In genomic region chr16:67528870-67529638, GRCh38 we compare ENCODE assay signal across 7 cellular contexts. TPM values are rescaled to one million over a fixed set of nuclear protein-coding genes. Genes with fewer than 3 reads are reported as not detected.
A peak's percentile ranks its signal among the peaks of the same experiment; 100 is the strongest.
DNase-seq lines count a peak whose midpoint lies in the region; ATAC-seq and TF ChIP-seq lines count a peak whose summit lies in the region.

No MANE protein-coding gene starts in this region.

- no peaks in the 10 kb centered on the region for H3K36me3 Mint-ChIP-seq in activated naive CD4-positive, alpha-beta T cell treated with anti-CD3 and anti-CD28 coated beads for 36 hours (ENCODE audit: low read depth)
- no peaks in the 10 kb centered on the region for H3K36me3 Mint-ChIP-seq in progenitor cell of endocrine pancreas (ENCODE audit: insufficient read depth)

- peaks cover 13% of the 10 kb centered on the region for H3K4me1 ChIP-seq in cardiac muscle cell (ENCODE audit: low read depth)

- H3K36me3 ChIP-seq in cardiac muscle cell = no peaks in the 10 kb centered on the region

- intact Hi-C loops in activated naive CD4-positive, alpha-beta T cell treated with anti-CD3 and anti-CD28 coated beads for 36 hours (cut with micrococcal nuclease) = no loop called here

- H3K9me3 Mint-ChIP-seq in activated naive CD4-positive, alpha-beta T cell treated with anti-CD3 and anti-CD28 coated beads for 36 hours = no peaks in the 10 kb centered on the region
- H3K9me3 Mint-ChIP-seq in progenitor cell of endocrine pancreas (ENCODE audit: low read depth) = no peaks in the 10 kb centered on the region

- H3K27me3 Mint-ChIP-seq in activated naive CD4-positive, alpha-beta T cell treated with anti-CD3 and anti-CD28 coated beads for 36 hours (ENCODE audit: low read depth) = peaks cover 20% of the 10 kb centered on the region
- peaks cover 23% of the 10 kb centered on the region for H3K27me3 Mint-ChIP-seq in progenitor cell of endocrine pancreas

- TF ChIP-seq CTCF in GM13976 (IDR thresholded peaks at IDR 0.05; ENCODE audit: borderline replicate concordance, control extremely low read depth, extremely low read depth, insufficient read depth, missing control alignments) = no peak
- TF ChIP-seq CTCF in cardiac muscle cell (IDR thresholded peaks at IDR 0.05; ENCODE audit: low read depth, low read length) = no peak
- TF ChIP-seq CTCF in progenitor cell of endocrine pancreas (IDR thresholded peaks at IDR 0.05; ENCODE audit: unreplicated experiment) = no peak

- H3K27me3 ChIP-seq in cardiac muscle cell = peaks cover 41% of the 10 kb centered on the region

- no peak overlapping the region for H3K27ac Mint-ChIP-seq in activated naive CD4-positive, alpha-beta T cell treated with anti-CD3 and anti-CD28 coated beads for 36 hours
- peak overlapping the region; percentile 93 for H3K27ac Mint-ChIP-seq in progenitor cell of endocrine pancreas

- ATAC-seq in GM21717 (IDR thresholded peaks at IDR 0.05; ENCODE audit: unreplicated experiment) = no peak

- peak overlapping the region; percentile 68 for H3K4me3 Mint-ChIP-seq in activated naive CD4-positive, alpha-beta T cell treated with anti-CD3 and anti-CD28 coated beads for 36 hours
- peak overlapping the region; percentile 87 for H3K4me3 Mint-ChIP-seq in progenitor cell of endocrine pancreas (ENCODE audit: low read depth)

- in situ Hi-C loops in GM13976 (cut with MboI; ENCODE audit: low sequenced_read_pairs, unreplicated experiment) = loop anchor here (25.0 kb wide), 1 partner anchor 283 kb away; the partner anchor contains the start of genes RANBP10 and TSNAXIP1

- CTCF ChIA-PET in activated naive CD4-positive, alpha-beta T cell treated with anti-CD3 and anti-CD28 coated beads for 36 hours (lab: Charles Lee) = interaction anchor here (0.6 to 3.4 kb wide), 5 partner anchors 8 to 260 kb away, joined by 3 to 19 read pairs (median 7); no protein-coding TSS in a partner anchor

- peak overlapping the region; percentile 77 for H3K4me3 ChIP-seq in cardiac muscle cell

- H3K9me3 ChIP-seq in cardiac muscle cell (ENCODE audit: low read depth) = no peaks in the 10 kb centered on the region

- peak; percentile 64 for DNase-seq in GM13976 (ENCODE audit: low spot score)
- DNase-seq in LHCN-M2 (ENCODE audit: low read depth) = peak; percentile 31
- DNase-seq in activated naive CD4-positive, alpha-beta T cell treated with anti-CD3 and anti-CD28 coated beads for 36 hours = peak; percentile 40
- DNase-seq in cardiac muscle cell (ENCODE audit: low read depth in 1 of 2, low spot score in 1 of 2) = peak; percentile 37 to 50
- DNase-seq in progenitor cell of endocrine pancreas (ENCODE audit: low spot score, unreplicated experiment) = peak; percentile 41
- no peak for DNase-seq in NOMO-1 treated with dmso at 0.1 percent for 144 hours (lab: John Stamatoyannopoulos, UW; ENCODE audit: unreplicated experiment)

- peaks cover 14% of the 10 kb centered on the region for H3K4me1 Mint-ChIP-seq in activated naive CD4-positive, alpha-beta T cell treated with anti-CD3 and anti-CD28 coated beads for 36 hours (ENCODE audit: low read depth)
- H3K4me1 Mint-ChIP-seq in progenitor cell of endocrine pancreas (ENCODE audit: low read depth) = peaks cover 15% of the 10 kb centered on the region

- H3K27ac ChIP-seq in cardiac muscle cell = peak overlapping the region; percentile 51

RNA-seq across cellular contexts. Expression of gene RIPOR1, which starts 0.4 kb away (rescaled TPM):
- 24.3 and 24.4 TPM in 2 replicates for total RNA-seq in LHCN-M2 (2014; rRNA removed)
- polyA plus RNA-seq in LHCN-M2 (2012) = 49.1 TPM
- 10 to 100 TPM; 34.2 to 41.9 TPM for total RNA-seq in activated naive CD4-positive, alpha-beta T cell treated with anti-CD3 and anti-CD28 coated beads for 36 hours
- total RNA-seq in cardiac muscle cell = 27.3 and 35.7 TPM in 2 replicates
- polyA plus RNA-seq in cardiac muscle cell = 29.5 and 46.3 TPM in 2 replicates
- 72.7 and 78.8 TPM in 2 replicates for total RNA-seq in progenitor cell of endocrine pancreas

RNA-seq across cellular contexts. Expression of gene CTCF, which starts 33.3 kb away (rescaled TPM):
- 30.6 and 36.7 TPM in 2 replicates for total RNA-seq in LHCN-M2 (2014; rRNA removed)
- 19.1 TPM for polyA plus RNA-seq in LHCN-M2 (2012)
- total RNA-seq in activated naive CD4-positive, alpha-beta T cell treated with anti-CD3 and anti-CD28 coated beads for 36 hours = 10 to 100 TPM; 51.2 to 52.3 TPM
- 25.2 and 33.9 TPM in 2 replicates for total RNA-seq in cardiac muscle cell
- 37.6 and 38.0 TPM in 2 replicates for polyA plus RNA-seq in cardiac muscle cell
- 67.8 and 69.8 TPM in 2 replicates for total RNA-seq in progenitor cell of endocrine pancreas

RNA-seq across cellular contexts. Expression of gene AGRP, which starts 45.7 kb away (rescaled TPM):
- total RNA-seq in LHCN-M2 (2014; rRNA removed) (not detected in 2 replicates), cardiac muscle cell (not detected in 2 replicates), progenitor cell of endocrine pancreas (not detected in 2 replicates)
- polyA plus RNA-seq in LHCN-M2 (2012) = 0.09 TPM
- total RNA-seq in activated naive CD4-positive, alpha-beta T cell treated with anti-CD3 and anti-CD28 coated beads for 36 hours = not detected
- 0.71 TPM in 1 of 2 replicates, not detected in the other for polyA plus RNA-seq in cardiac muscle cell

RNA-seq across cellular contexts. Expression of gene ATP6V0D1, which starts 48.1 kb away (rescaled TPM):
- total RNA-seq in LHCN-M2 (2014; rRNA removed) (147 and 156 TPM in 2 replicates), cardiac muscle cell (74.5 and 140 TPM in 2 replicates), progenitor cell of endocrine pancreas (65.3 and 67.5 TPM in 2 replicates)
- 196 TPM for polyA plus RNA-seq in LHCN-M2 (2012)
- 10 to 100 TPM; 11.9 to 15.3 TPM for total RNA-seq in activated naive CD4-positive, alpha-beta T cell treated with anti-CD3 and anti-CD28 coated beads for 36 hours
- 139 and 203 TPM in 2 replicates for polyA plus RNA-seq in cardiac muscle cell
